ENCODE assay signal across 20 cellular contexts in genomic region chr1:177077734-177078489, GRCh38.
A peak's percentile ranks its signal among the peaks of the same experiment; 100 is the strongest.
DNase-seq lines count a peak whose midpoint lies in the region; ATAC-seq and TF ChIP-seq lines count a peak whose summit lies in the region.
"Had no signal": no experiment of that assay in that cellular context is flagged by ENCODE, and none has a peak within 500 bp of the region (broad histone marks: within the 10 kb centered on the region; RNA-seq: fewer than 3 reads in every experiment).

No MANE protein-coding gene starts in this region.

- H3K27me3 Mint-ChIP-seq in brain (no peaks in the 10 kb centered on the region), nephron progenitor cell (ENCODE audit: low read depth, poor library complexity) (no peaks in the 10 kb centered on the region), Calu3 (ENCODE audit: unreplicated experiment) (peaks cover 44% of the 10 kb centered on the region)
- H3K27me3 Mint-ChIP-seq: activated CD4-positive, alpha-beta memory T cell treated with anti-CD3 and anti-CD28 coated beads for 36 hours; natural killer cell treated with Interleukin-12 subunit alpha and Interleukin-12 subunit beta and Interleukin-15 and Interleukin-18, amount 100 ng/mL, for 72 hours; T-helper 17 cell had no signal

- CTCF ChIA-PET in Calu3 (lab: Charles Lee), result no interaction called here

- BruUV-seq in Calu3 (replicated peaks; lab: Mats Ljungman, UMichigan), result no TSS peak

- DNase-seq in DMS53 (lab: John Stamatoyannopoulos, UW), result peak; percentile 23
- no peak for DNase-seq in DMS53 treated with DMSO at 0.1 percent for 48 hours (lab: John Stamatoyannopoulos, UW; ENCODE audit: unreplicated experiment)
- peak; percentile 22 for DNase-seq in NCI-H2171 (lab: John Stamatoyannopoulos, UW)
- DNase-seq in nephron progenitor cell, result no peak
- DNase-seq in Calu3, result no peak
- no peak for DNase-seq in OCI-M2 (lab: John Stamatoyannopoulos, UW; ENCODE audit: unreplicated experiment)
- DNase-seq: 8988T; activated CD4-positive, alpha-beta memory T cell treated with anti-CD3 and anti-CD28 coated beads for 36 hours; activated gamma-delta T cell treated with Interleukin-2 at 50 U/mL for 16 hours; adrenal gland; DND-41; T-helper 17 cell had no signal

- H3K36me3 Mint-ChIP-seq in brain (no peaks in the 10 kb centered on the region), nephron progenitor cell (ENCODE audit: low read depth) (no peaks in the 10 kb centered on the region), Calu3 (ENCODE audit: insufficient read depth, unreplicated experiment) (no peaks in the 10 kb centered on the region)
- H3K36me3 Mint-ChIP-seq: activated CD4-positive, alpha-beta memory T cell treated with anti-CD3 and anti-CD28 coated beads for 36 hours; mesothelial cell of epicardium; natural killer cell treated with Interleukin-12 subunit alpha and Interleukin-12 subunit beta and Interleukin-15 and Interleukin-18, amount 100 ng/mL, for 72 hours; WTC11 had no signal

- H3K4me3 Mint-ChIP-seq in brain, result no peak overlapping the region
- no peak overlapping the region for H3K4me3 Mint-ChIP-seq in nephron progenitor cell
- no peak overlapping the region for H3K4me3 Mint-ChIP-seq in Calu3 (ENCODE audit: low read depth, unreplicated experiment)
- H3K4me3 Mint-ChIP-seq: activated CD4-positive, alpha-beta memory T cell treated with anti-CD3 and anti-CD28 coated beads for 36 hours; mesothelial cell of epicardium; natural killer cell treated with Interleukin-12 subunit alpha and Interleukin-12 subunit beta and Interleukin-15 and Interleukin-18, amount 100 ng/mL, for 72 hours; T-helper 17 cell; WTC11 had no signal

- H3K4me1 Mint-ChIP-seq in brain (peaks cover 29% of the 10 kb centered on the region), nephron progenitor cell (peaks cover 15% of the 10 kb centered on the region), Calu3 (ENCODE audit: low read depth, unreplicated experiment) (no peaks in the 10 kb centered on the region)
- H3K4me1 Mint-ChIP-seq: T-helper 17 cell, WTC11 had no signal

- TF ChIP-seq CTCF in brain (conservative IDR thresholded peaks at IDR 0.05) (no peak), nephron progenitor cell (IDR thresholded peaks at IDR 0.05) (no peak), Calu3 (IDR thresholded peaks at IDR 0.05; ENCODE audit: unreplicated experiment) (no peak)

- intact Hi-C loops in Calu3 (cut with micrococcal nuclease; ENCODE audit: unreplicated experiment), result loop anchor here (10.0 kb wide), 1 partner anchor 57 kb away; no protein-coding TSS in a partner anchor

- H3K9me3 Mint-ChIP-seq in brain (no peaks in the 10 kb centered on the region), nephron progenitor cell (no peaks in the 10 kb centered on the region), Calu3 (ENCODE audit: low read depth, unreplicated experiment) (peaks cover 3% of the 10 kb centered on the region)
- H3K9me3 Mint-ChIP-seq: mesothelial cell of epicardium, WTC11 had no signal

- H3K27ac Mint-ChIP-seq in brain, result peak overlapping the region in 3 of 5 experiments; percentile 27 to 63 (median 42)
- H3K27ac Mint-ChIP-seq in nephron progenitor cell, result peak overlapping the region; percentile 62
- no peak overlapping the region for H3K27ac Mint-ChIP-seq in Calu3 (ENCODE audit: unreplicated experiment)
- H3K27ac Mint-ChIP-seq: activated CD4-positive, alpha-beta memory T cell treated with anti-CD3 and anti-CD28 coated beads for 36 hours; mesothelial cell of epicardium; natural killer cell treated with Interleukin-12 subunit alpha and Interleukin-12 subunit beta and Interleukin-15 and Interleukin-18, amount 100 ng/mL, for 72 hours; T-helper 17 cell; WTC11 had no signal

- no peak for ATAC-seq in HG02759 (IDR thresholded peaks at IDR 0.05; ENCODE audit: unreplicated experiment)
- ATAC-seq: esophagus mucosa; HCT116; left lobe of liver; natural killer cell treated with Interleukin-12 subunit alpha and Interleukin-12 subunit beta and Interleukin-15 and Interleukin-18, amount 100 ng/mL, for 72 hours; T-helper 17 cell; WTC11 had no signal

Comparison
In these comparisons a context has a peak if more than half of its experiments do, and no peak if none do; other contexts are left out.
1. DNase-seq: peak in DMS53 (single experiment) and NCI-H2171 (single experiment); none in DMS53 treated with DMSO at 0.1 percent for 48 hours (single experiment), nephron progenitor cell (single experiment), Calu3 (single experiment) and OCI-M2 (single experiment).